Comparison of ENCODE assay signal across 20 cellular contexts in the genomic region with DNA sequence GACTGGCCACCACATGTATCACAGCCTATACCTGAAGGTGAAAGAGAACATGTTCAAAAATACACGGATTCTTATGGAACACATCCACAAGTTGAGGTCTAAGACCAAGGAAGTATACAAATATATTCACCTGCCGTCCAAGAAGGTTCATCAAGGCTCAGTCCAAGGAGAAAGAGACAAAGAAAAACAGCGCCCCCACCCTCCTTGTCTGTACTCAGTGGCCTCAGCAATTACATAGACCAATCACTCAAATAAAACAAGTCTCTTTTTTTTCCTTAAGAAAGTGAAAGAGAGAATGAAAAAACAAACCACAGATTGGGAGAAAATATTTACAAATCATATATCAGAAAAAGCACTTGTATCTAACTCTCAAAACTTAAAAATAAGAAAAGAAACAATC. TPM values are rescaled to one million over a fixed set of nuclear protein-coding genes. Genes with fewer than 3 reads are reported as not detected.
"Had no signal": no experiment of that assay in that cellular context is flagged by ENCODE, and none has a peak within 500 bp of the region (broad histone marks: within the 10 kb centered on the region; RNA-seq: fewer than 3 reads in every experiment).

No MANE protein-coding gene starts in this region.

- ATAC-seq: activated T-cell treated with anti-CD3 and anti-CD28 coated beads, Interleukin-2, amount 50 U/mL, for 4 hours; left lung; pancreas; upper lobe of right lung had no signal

- H3K9me3 ChIP-seq: left lung, pancreas, testis had no signal

- H3K27ac ChIP-seq: esophagus squamous epithelium, left lung, pancreas, sigmoid colon, spleen, stomach, testis, upper lobe of right lung, VCaP had no signal

- H3K9me3 Mint-ChIP-seq: activated T-cell treated with anti-CD3 and anti-CD28 coated beads, Interleukin-2, amount 50 U/mL, for 4 hours had no signal

- H3K4me3 Mint-ChIP-seq: activated T-cell treated with anti-CD3 and anti-CD28 coated beads, Interleukin-2, amount 50 U/mL, for 4 hours; naive B cell had no signal

- H3K27me3 ChIP-seq: pancreas, testis had no signal

- H3K4me3 ChIP-seq: esophagus squamous epithelium, left lung, pancreas, sigmoid colon, spleen, stomach, testis, upper lobe of right lung had no signal

- H3K36me3 ChIP-seq: esophagus squamous epithelium, left lung, pancreas, sigmoid colon, spleen, stomach, upper lobe of right lung had no signal

- H3K36me3 Mint-ChIP-seq: naive B cell had no signal

- H3K27ac Mint-ChIP-seq: naive B cell had no signal

- DNase-seq: activated CD4-positive, alpha-beta T cell treated with anti-CD3 and anti-CD28 coated beads, Interleukin-2, amount 50 U/mL, for 48 hours; activated effector memory CD4-positive, alpha-beta T cell treated with Interleukin-2 at 50 U/mL for 16 hours; activated naive CD4-positive, alpha-beta T cell treated with anti-CD3 and anti-CD28 coated beads, Interleukin-2, amount 50 U/mL, for 16 hours; activated T-cell treated with anti-CD3 and anti-CD28 coated beads, Interleukin-2, amount 50 U/mL, for 4 hours; esophagus squamous epithelium; hippocampal formation; kidney; left lung; naive B cell; pancreas; sigmoid colon; spleen; stomach; testis; upper lobe of right lung had no signal

- H3K4me1 ChIP-seq: esophagus squamous epithelium, left lung, pancreas, sigmoid colon, spleen, stomach, testis, upper lobe of right lung had no signal

- H3K4me1 Mint-ChIP-seq: naive B cell had no signal

RNA-seq across cellular contexts. Expression of gene C20orf141, which starts 33.8 kb away (rescaled TPM):
- total RNA-seq: activated T-cell treated with anti-CD3 and anti-CD28 coated beads, Interleukin-2, amount 50 U/mL, for 4 hours; cardiac septum; esophagus squamous epithelium; fibroblast of villous mesenchyme; kidney; left lung; mononuclear cell; pancreas; sigmoid colon; spleen; stomach; upper lobe of right lung had no signal
- polyA plus RNA-seq: spleen, stomach had no signal

RNA-seq across cellular contexts. Expression of gene TMEM239, which starts 35.2 kb away (rescaled TPM):
- total RNA-seq: activated T-cell treated with anti-CD3 and anti-CD28 coated beads, Interleukin-2, amount 50 U/mL, for 4 hours; cardiac septum; esophagus squamous epithelium; kidney; left lung; mononuclear cell; pancreas; spleen; upper lobe of right lung had no signal
- polyA plus RNA-seq: adipose tissue, pancreas, sigmoid colon, spleen, stomach had no signal
